Comparison of ENCODE assay signal across 12 cellular contexts in the genomic region with DNA sequence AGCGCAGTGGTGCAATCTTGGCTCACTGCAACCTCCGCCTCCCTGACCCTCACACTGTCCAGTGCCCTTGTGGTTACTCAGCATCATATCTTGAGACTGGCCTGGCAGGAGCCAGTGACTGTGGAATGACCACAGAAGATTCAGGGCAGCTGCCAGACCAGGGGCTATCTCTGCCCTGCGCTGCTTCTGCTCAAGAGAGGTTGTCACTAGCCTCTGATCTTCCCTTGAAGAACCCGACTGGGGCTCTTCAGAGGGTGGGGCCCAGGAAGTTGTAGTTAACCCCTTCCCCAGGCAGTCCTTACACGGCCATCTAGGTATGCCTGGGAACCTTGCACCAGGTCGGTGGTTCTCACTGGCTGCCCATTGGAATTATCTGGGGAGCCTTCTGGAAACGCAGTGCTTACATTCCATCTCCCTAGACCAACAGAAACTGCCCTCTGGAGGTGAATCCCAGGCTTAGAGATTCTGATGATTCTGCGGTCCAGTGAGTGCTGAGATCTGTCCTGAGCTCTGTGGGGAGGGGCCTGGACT. TPM values are rescaled to one million over a fixed set of nuclear protein-coding genes. Genes with fewer than 3 reads are reported as not detected.
DNase-seq lines count a peak whose midpoint lies in the region; ATAC-seq and TF ChIP-seq lines count a peak whose summit lies in the region.
"Had no signal": no experiment of that assay in that cellular context is flagged by ENCODE, and none has a peak within 500 bp of the region (broad histone marks: within the 10 kb centered on the region; RNA-seq: fewer than 3 reads in every experiment).

No MANE protein-coding gene starts in this region.

- peak; percentile 50 for DNase-seq in G401 (ENCODE audit: low spot score)
- no peak for DNase-seq in central memory CD8-positive, alpha-beta T cell (ENCODE audit: low spot score in 2 of 2)
- peak; percentile 66 for DNase-seq in kidney tubule cell (ENCODE audit: low spot score)
- DNase-seq in sigmoid colon = no peak
- DNase-seq in NCI-H1417 treated with DMSO at 0.1 percent for 48 hours (lab: John Stamatoyannopoulos, UW) = no peak
- no peak for DNase-seq in NCI-H1092 (lab: John Stamatoyannopoulos, UW)
- no peak for DNase-seq in activated CD8-positive, alpha-beta memory T cell treated with anti-CD3 and anti-CD28 coated beads, Interleukin-2, amount 10 ng/mL, durations not matched to agents 7 days and 5 days
- DNase-seq: activated T-cell treated with anti-CD3 and anti-CD28 coated beads, Interleukin-2, amount 50 U/mL, for 4 hours; GF-D8; NCI-H2029 treated with DMSO at 0.1 percent for 48 hours; stomach had no signal

- TF ChIP-seq POLR2A in sigmoid colon (IDR thresholded peaks at IDR 0.05) = no peak

- H3K27me3 Mint-ChIP-seq in central memory CD8-positive, alpha-beta T cell = no peaks in the 10 kb centered on the region
- no peaks in the 10 kb centered on the region for H3K27me3 Mint-ChIP-seq in activated CD8-positive, alpha-beta memory T cell treated with anti-CD3 and anti-CD28 coated beads, Interleukin-2, amount 10 ng/mL, durations not matched to agents 7 days and 5 days

- peaks cover 32 to 81% (median 43%) of the 10 kb centered on the region in 4 donors for H3K36me3 ChIP-seq in sigmoid colon

- in situ Hi-C loops in G401 (cut with HindIII; ENCODE audit: low sequenced_read_pairs) = no loop called here

- H3K9me3 ChIP-seq in sigmoid colon = no peaks in the 10 kb centered on the region
- H3K9me3 ChIP-seq: stomach had no signal

- CTCF ChIA-PET in activated CD8-positive, alpha-beta memory T cell treated with anti-CD3 and anti-CD28 coated beads, Interleukin-2, amount 10 ng/mL, durations not matched to agents 7 days and 5 days (lab: Charles Lee) = interaction anchor here (1.0 to 1.6 kb wide), 3 partner anchors 16 to 74 kb away, joined by 3 to 4 read pairs (median 4); no protein-coding TSS in a partner anchor

- peak; percentile 8 to 35 (median 24) for TF ChIP-seq CTCF in sigmoid colon (IDR thresholded peaks at IDR 0.05)

- peak overlapping the region; percentile 38 to 72 (median 62) for H3K27ac ChIP-seq in sigmoid colon

- intact Hi-C loops in sigmoid colon (cut with DNase I) = loop anchor here (5.0 kb wide), 1 partner anchor 73 kb away; no protein-coding TSS in a partner anchor

- 62 to 69% methylated on average over 8 of the region's 8 CpGs for WGBS in sigmoid colon, 2 donors

- H3K27me3 ChIP-seq in sigmoid colon = no peaks in the 10 kb centered on the region
- H3K27me3 ChIP-seq: stomach had no signal

- peaks cover 6% of the 10 kb centered on the region for H3K4me1 Mint-ChIP-seq in central memory CD8-positive, alpha-beta T cell
- peaks cover 2% of the 10 kb centered on the region for H3K4me1 Mint-ChIP-seq in activated CD8-positive, alpha-beta memory T cell treated with anti-CD3 and anti-CD28 coated beads, Interleukin-2, amount 10 ng/mL, durations not matched to agents 7 days and 5 days

- H3K27ac Mint-ChIP-seq in central memory CD8-positive, alpha-beta T cell (ENCODE audit: low read depth) = peak overlapping the region; percentile 50
- H3K27ac Mint-ChIP-seq in activated CD8-positive, alpha-beta memory T cell treated with anti-CD3 and anti-CD28 coated beads, Interleukin-2, amount 10 ng/mL, durations not matched to agents 7 days and 5 days = no peak overlapping the region

- no peaks in the 10 kb centered on the region for H3K9me3 Mint-ChIP-seq in central memory CD8-positive, alpha-beta T cell
- no peaks in the 10 kb centered on the region for H3K9me3 Mint-ChIP-seq in activated CD8-positive, alpha-beta memory T cell treated with anti-CD3 and anti-CD28 coated beads, Interleukin-2, amount 10 ng/mL, durations not matched to agents 7 days and 5 days (ENCODE audit: low read depth)
- H3K9me3 Mint-ChIP-seq: activated T-cell treated with anti-CD3 and anti-CD28 coated beads, Interleukin-2, amount 50 U/mL, for 4 hours had no signal

- H3K36me3 Mint-ChIP-seq in central memory CD8-positive, alpha-beta T cell (ENCODE audit: insufficient read depth) = peaks cover 10% of the 10 kb centered on the region
- H3K36me3 Mint-ChIP-seq in activated CD8-positive, alpha-beta memory T cell treated with anti-CD3 and anti-CD28 coated beads, Interleukin-2, amount 10 ng/mL, durations not matched to agents 7 days and 5 days = peaks cover 6% of the 10 kb centered on the region

- no peak overlapping the region for H3K4me3 ChIP-seq in sigmoid colon
- H3K4me3 ChIP-seq: stomach had no signal

- TF ChIP-seq EP300 in sigmoid colon (IDR thresholded peaks at IDR 0.05) = no peak

- peaks cover 0 to 24% (median 21%) of the 10 kb centered on the region in 4 donors for H3K4me1 ChIP-seq in sigmoid colon

- no peak overlapping the region for H3K4me3 Mint-ChIP-seq in central memory CD8-positive, alpha-beta T cell
- no peak overlapping the region for H3K4me3 Mint-ChIP-seq in activated CD8-positive, alpha-beta memory T cell treated with anti-CD3 and anti-CD28 coated beads, Interleukin-2, amount 10 ng/mL, durations not matched to agents 7 days and 5 days
- H3K4me3 Mint-ChIP-seq: activated T-cell treated with anti-CD3 and anti-CD28 coated beads, Interleukin-2, amount 50 U/mL, for 4 hours had no signal

- no peak for ATAC-seq in central memory CD8-positive, alpha-beta T cell (replicated peaks; ENCODE audit: extremely low read depth, poor library complexity, severe bottlenecking)
- no peak for ATAC-seq in GM19351 (IDR thresholded peaks at IDR 0.05; ENCODE audit: unreplicated experiment)
- ATAC-seq in activated CD8-positive, alpha-beta memory T cell treated with anti-CD3 and anti-CD28 coated beads, Interleukin-2, amount 10 ng/mL, durations not matched to agents 7 days and 5 days = no peak
- ATAC-seq: activated T-cell treated with anti-CD3 and anti-CD28 coated beads, Interleukin-2, amount 50 U/mL, for 4 hours had no signal

RNA-seq across cellular contexts. Expression of a gene that starts 41.4 kb away (rescaled TPM):
- 5.2 and 6.7 TPM in 2 replicates for total RNA-seq in G401 (2014; rRNA removed; shearing (Covaris generic))
- total RNA-seq in sigmoid colon = 10 to 100 TPM; 34.4 to 67.9 (median 52.3) TPM
- polyA plus RNA-seq in sigmoid colon = 10 to 100 TPM; 16.9 to 26.8 (median 17.4) TPM
- 10 to 100 TPM; 11.9 to 28.2 TPM for total RNA-seq in activated CD8-positive, alpha-beta memory T cell treated with anti-CD3 and anti-CD28 coated beads, Interleukin-2, amount 10 ng/mL, durations not matched to agents 7 days and 5 days

Comparison
In these comparisons a context has a peak if more than half of its experiments do, and no peak if none do; other contexts are left out.
1. DNase-seq: peak in G401 (single experiment) and kidney tubule cell (single experiment); none in central memory CD8-positive, alpha-beta T cell (0 of 2), sigmoid colon (single experiment), NCI-H1417 treated with DMSO at 0.1 percent for 48 hours (single experiment), NCI-H1092 (single experiment) and activated CD8-positive, alpha-beta memory T cell treated with anti-CD3 and anti-CD28 coated beads, Interleukin-2, amount 10 ng/mL, durations not matched to agents 7 days and 5 days (single experiment).